1 cellular context compared by ENCODE assay signal in genomic region chr2:28392297-28393114, GRCh38.
A peak's percentile ranks its signal among the peaks of the same experiment; 100 is the strongest.
TF ChIP-seq lines count a peak whose summit lies in the region.

Gene FOSL2, plus strand, starts transcription at chr2:28392858. Its CDS starts 863 bp downstream, at chr2:28393721.

TF ChIP-seq in HepG2, 621 proteins besides CTCF, POLR2A, EP300 and RAD21 (continued from another document and continues in another):
- TF ChIP-seq ZNF513 (CRISPR knock-in tag; conservative IDR thresholded peaks at IDR 0.05) = no peak
- no peak; the same call in 1 of the 2 replicates for TF ChIP-seq LRRFIP1 (CRISPR knock-in tag; conservative IDR thresholded peaks at IDR 0.05)
- no peak for TF ChIP-seq FUBP1 (CRISPR knock-in tag; IDR thresholded peaks at IDR 0.05; ENCODE audit: borderline replicate concordance)
- TF ChIP-seq MTA1 (CRISPR knock-in tag; IDR thresholded peaks at IDR 0.05; ENCODE audit: borderline replicate concordance) = peak; percentile 79; the same call in 1 of the 2 replicates
- TF ChIP-seq PBX3 (CRISPR knock-in tag; IDR thresholded peaks at IDR 0.05; ENCODE audit: borderline replicate concordance) = no peak
- TF ChIP-seq PREB (CRISPR knock-in tag; IDR thresholded peaks at IDR 0.05) = no peak
- TF ChIP-seq ATF7 (IDR thresholded peaks at IDR 0.05) = peak; percentile 49; the same call in 1 of the 2 replicates
- peak; percentile 80 for TF ChIP-seq ATF7 (CRISPR knock-in tag; IDR thresholded peaks at IDR 0.05)
- peak; percentile 71; the same call in 1 of the 2 replicates for TF ChIP-seq ZNF678 (CRISPR knock-in tag; IDR thresholded peaks at IDR 0.05)
- peak; percentile 67 for TF ChIP-seq ZNF446 (CRISPR knock-in tag; IDR thresholded peaks at IDR 0.05)
- no peak for TF ChIP-seq ZNF781 (CRISPR knock-in tag; IDR thresholded peaks at IDR 0.05; ENCODE audit: borderline replicate concordance, not compliant biosample characterization)
- peak; percentile 31; the same call in 1 of the 2 replicates for TF ChIP-seq NCOR1 (IDR thresholded peaks at IDR 0.05; ENCODE audit: borderline replicate concordance, low read length)
- TF ChIP-seq ZNF225 (CRISPR knock-in tag; IDR thresholded peaks at IDR 0.05) = 0 out of 2 replicates have a peak, but pooled peaks have one; percentile 30
- no peak; the same call in 1 of the 2 replicates for TF ChIP-seq HNF1A (IDR thresholded peaks at IDR 0.05; ENCODE audit: low read depth)
- TF ChIP-seq HNF1A (CRISPR knock-in tag; IDR thresholded peaks at IDR 0.05; ENCODE audit: borderline replicate concordance) = peak; percentile 69; the same call in 1 of the 2 replicates
- no peak; the same call in 1 of the 2 replicates for TF ChIP-seq KDM6A (CRISPR knock-in tag; IDR thresholded peaks at IDR 0.05; ENCODE audit: low read depth)
- TF ChIP-seq ZNF224 (CRISPR knock-in tag; IDR thresholded peaks at IDR 0.05) = no peak
- peak; percentile 95 for TF ChIP-seq SIN3A (IDR thresholded peaks at IDR 0.05; ENCODE audit: borderline replicate concordance, low read depth, low read length)
- peak; percentile 77 for TF ChIP-seq ZMAT3 (CRISPR knock-in tag; conservative IDR thresholded peaks at IDR 0.05)
- no peak for TF ChIP-seq ZNF570 (CRISPR knock-in tag; IDR thresholded peaks at IDR 0.05; ENCODE audit: borderline replicate concordance)
- peak; percentile 94 for TF ChIP-seq PHF5A (CRISPR knock-in tag; IDR thresholded peaks at IDR 0.05; ENCODE audit: low read depth, unreplicated experiment)
- TF ChIP-seq SAP130 (CRISPR knock-in tag; IDR thresholded peaks at IDR 0.05; ENCODE audit: low read depth) = peak; percentile 99
- peak; percentile 87; the same call in 1 of the 2 replicates for TF ChIP-seq CBX5 (CRISPR knock-in tag; IDR thresholded peaks at IDR 0.05; ENCODE audit: borderline replicate concordance)
- no peak; a peak in 2 of 4 replicates for TF ChIP-seq NR2F1 (CRISPR knock-in tag; IDR thresholded peaks at IDR 0.05)
- peak; percentile 74 for TF ChIP-seq AKAP8 (CRISPR knock-in tag; IDR thresholded peaks at IDR 0.05)
- peak; percentile 94 for TF ChIP-seq TEAD3 (CRISPR knock-in tag; optimal IDR thresholded peaks at IDR 0.05; ENCODE audit: borderline replicate concordance)
- peak; percentile 99 for TF ChIP-seq MXD4 (CRISPR knock-in tag; IDR thresholded peaks at IDR 0.05)
- TF ChIP-seq ZNF280B (CRISPR knock-in tag; IDR thresholded peaks at IDR 0.05; ENCODE audit: borderline replicate concordance) = no peak; the same call in 1 of the 2 replicates
- 0 out of 2 replicates have a peak, but pooled peaks have one; percentile 82 for TF ChIP-seq ZSCAN29 (CRISPR knock-in tag; conservative IDR thresholded peaks at IDR 0.05)
- TF ChIP-seq BORCS8-MEF2B (CRISPR knock-in tag; IDR thresholded peaks at IDR 0.05) = peak; percentile 92
- TF ChIP-seq TCF7 (IDR thresholded peaks at IDR 0.05; ENCODE audit: low read depth) = no peak
- peak; percentile 93; the same call in 1 of the 2 replicates for TF ChIP-seq SPEN (CRISPR knock-in tag; IDR thresholded peaks at IDR 0.05; ENCODE audit: low read depth)
- TF ChIP-seq ZSCAN25 (CRISPR knock-in tag; IDR thresholded peaks at IDR 0.05) = peak; percentile 96
- peak; percentile 80 for TF ChIP-seq ZBTB44 (CRISPR knock-in tag; IDR thresholded peaks at IDR 0.05)
- TF ChIP-seq ZNF788 (CRISPR knock-in tag; IDR thresholded peaks at IDR 0.05; ENCODE audit: borderline replicate concordance) = peak; percentile 92
- peak; percentile 86 for TF ChIP-seq ARID5B (CRISPR knock-in tag; IDR thresholded peaks at IDR 0.05)
